In the genomic region with DNA sequence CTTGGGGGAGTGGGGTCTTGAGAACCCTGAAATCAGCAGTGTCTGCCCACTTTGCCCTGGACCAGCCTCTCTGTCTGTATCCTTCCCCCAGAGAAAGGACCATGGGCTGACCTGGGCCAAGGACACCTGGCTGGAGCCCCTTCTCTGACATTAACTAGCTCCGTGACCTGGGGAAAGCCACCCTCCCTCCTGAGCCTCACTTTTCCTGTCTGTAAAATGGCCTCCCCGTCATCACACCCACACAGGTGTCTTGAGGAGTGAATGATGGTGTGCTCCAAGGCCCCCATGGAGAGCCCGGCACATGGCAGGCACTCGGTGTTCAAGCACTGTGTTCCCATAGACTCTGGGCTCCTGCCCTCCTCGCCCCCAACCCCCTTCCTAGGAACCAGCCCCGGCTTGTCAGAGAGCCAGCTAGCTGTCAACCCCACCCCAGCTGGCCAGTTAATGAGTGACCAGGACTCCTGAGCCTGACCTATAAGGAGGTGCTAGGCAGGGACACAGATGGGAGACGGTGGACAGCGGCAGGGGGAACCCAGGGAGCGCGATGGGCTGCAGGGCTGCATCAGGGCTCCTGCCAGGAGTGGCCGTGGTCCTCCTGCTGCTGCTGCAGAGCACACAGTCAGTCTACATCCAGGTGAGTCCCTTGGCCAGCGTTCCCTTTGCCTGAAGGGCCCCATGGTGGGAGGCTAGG, we compare ENCODE assay signal across 1 cellular context.
TF ChIP-seq lines count a peak whose summit lies in the region.

A gene (plus strand): TSS at position 504 of the 691 bp plus-strand sequence. CDS start 41 bp downstream, at position 545.

TF ChIP-seq in H1, 55 proteins besides CTCF, POLR2A, EP300 and RAD21 (continued from another document):
- TF ChIP-seq RFX5 (IDR thresholded peaks at IDR 0.05; ENCODE audit: borderline replicate concordance, low read depth, low read length), result no peak
- TF ChIP-seq POLR2AphosphoS5 (IDR thresholded peaks at IDR 0.05; ENCODE audit: low read depth, low read length), result no peak
- TF ChIP-seq HDAC6 (IDR thresholded peaks at IDR 0.05; ENCODE audit: low read depth, low read length), result no peak
